In genomic region chr12:26047401-26048226, GRCh38 we compare ENCODE assay signal across 1 cellular context.
TF ChIP-seq lines count a peak whose summit lies in the region.

No MANE protein-coding gene starts in this region.

TF ChIP-seq in GM23338, 12 proteins besides CTCF, POLR2A, EP300 and RAD21 (continued from another document):
- TF ChIP-seq ZNF462 (CRISPR knock-in tag; IDR thresholded peaks at IDR 0.05) (no peak; the same call in 1 of the 2 replicates), ZNF331 (CRISPR knock-in tag; IDR thresholded peaks at IDR 0.05; ENCODE audit: low read depth) (no peak), CREB1 (CRISPR knock-in tag; IDR thresholded peaks at IDR 0.05; ENCODE audit: low read depth) (no peak), ZNF114 (CRISPR knock-in tag; IDR thresholded peaks at IDR 0.05) (no peak), EZH2 (IDR thresholded peaks at IDR 0.05; ENCODE audit: low read depth, unreplicated experiment) (no peak), JUNB (IDR thresholded peaks at IDR 0.05; ENCODE audit: unreplicated experiment) (no peak), EZH2phosphoT487 (IDR thresholded peaks at IDR 0.05; ENCODE audit: unreplicated experiment) (no peak)
